1 cellular context compared by ENCODE assay signal in the genomic region with DNA sequence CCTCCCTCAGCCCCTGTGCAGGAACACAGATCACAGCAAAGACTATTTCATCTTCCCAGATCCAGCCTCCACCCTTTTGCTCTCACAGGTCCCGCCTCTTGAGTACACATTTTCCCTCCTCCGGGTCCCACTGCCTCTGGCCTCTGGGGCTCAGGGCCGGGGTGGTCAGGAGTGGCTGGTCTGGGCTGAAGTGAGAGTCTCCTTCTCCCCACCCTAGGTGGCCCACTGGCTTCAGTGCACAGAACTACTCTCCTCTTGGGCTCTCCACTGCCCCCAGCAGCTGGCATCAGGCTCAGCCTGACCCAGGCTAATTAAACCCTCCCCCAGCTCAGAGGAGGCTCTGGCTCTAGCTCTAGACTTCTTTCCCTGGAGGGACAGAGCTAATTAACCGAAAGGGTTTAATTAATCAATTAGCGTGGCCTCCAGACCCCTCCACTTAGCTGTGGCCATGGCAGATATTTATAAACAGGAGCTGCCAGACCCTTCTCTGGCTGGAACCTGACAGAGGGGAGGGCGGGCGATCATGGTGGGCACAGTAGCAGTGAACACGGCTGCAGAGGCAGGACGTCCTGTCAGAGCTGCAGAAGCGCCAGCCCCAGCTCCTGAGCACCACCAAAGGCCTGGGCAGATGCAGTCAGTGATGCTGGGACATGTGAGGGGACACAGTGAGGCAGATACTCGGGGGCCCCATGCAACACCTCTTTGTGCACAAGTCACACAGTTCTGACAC.
TF ChIP-seq lines count a peak whose summit lies in the region.

No MANE protein-coding gene starts in this region.

TF ChIP-seq in IMR-90, 13 proteins besides CTCF, POLR2A, EP300 and RAD21 (continued from another document):
- TF ChIP-seq FOS (IDR thresholded peaks at IDR 0.05; ENCODE audit: low read depth, low read length) (no peak), MAZ (IDR thresholded peaks at IDR 0.05; ENCODE audit: borderline replicate concordance, low read depth, low read length) (no peak), USF2 (IDR thresholded peaks at IDR 0.05; ENCODE audit: low read depth, low read length) (no peak), RFX5 (IDR thresholded peaks at IDR 0.05; ENCODE audit: low read depth, low read length) (no peak), NFE2L2 (IDR thresholded peaks at IDR 0.05; ENCODE audit: low read depth, low read length) (no peak), MXI1 (IDR thresholded peaks at IDR 0.05; ENCODE audit: borderline replicate concordance, low read depth, low read length) (no peak), CHD1 (IDR thresholded peaks at IDR 0.05; ENCODE audit: low read depth, low read length) (no peak), RCOR1 (IDR thresholded peaks at IDR 0.05; ENCODE audit: insufficient replicate concordance, low read length) (no peak), SMC3 (IDR thresholded peaks at IDR 0.05; ENCODE audit: low read depth, low read length) (no peak)
- TF ChIP-seq, protein P1, sequence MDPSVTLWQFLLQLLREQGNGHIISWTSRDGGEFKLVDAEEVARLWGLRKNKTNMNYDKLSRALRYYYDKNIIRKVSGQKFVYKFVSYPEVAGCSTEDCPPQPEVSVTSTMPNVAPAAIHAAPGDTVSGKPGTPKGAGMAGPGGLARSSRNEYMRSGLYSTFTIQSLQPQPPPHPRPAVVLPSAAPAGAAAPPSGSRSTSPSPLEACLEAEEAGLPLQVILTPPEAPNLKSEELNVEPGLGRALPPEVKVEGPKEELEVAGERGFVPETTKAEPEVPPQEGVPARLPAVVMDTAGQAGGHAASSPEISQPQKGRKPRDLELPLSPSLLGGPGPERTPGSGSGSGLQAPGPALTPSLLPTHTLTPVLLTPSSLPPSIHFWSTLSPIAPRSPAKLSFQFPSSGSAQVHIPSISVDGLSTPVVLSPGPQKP (IDR thresholded peaks at IDR 0.05; ENCODE audit: borderline replicate concordance, low read depth, low read length), result no peak
